ENCODE assay signal across 7 cellular contexts in genomic region chr17:28934508-28934907, GRCh38. TPM values are rescaled to one million over a fixed set of nuclear protein-coding genes. Genes with fewer than 3 reads are reported as not detected.
A peak's percentile ranks its signal among the peaks of the same experiment; 100 is the strongest.
DNase-seq lines count a peak whose midpoint lies in the region; ATAC-seq and TF ChIP-seq lines count a peak whose summit lies in the region.
"Not testable (repeated sequence)": the region's sequence is repeated elsewhere in the genome, so short reads cannot be mapped to it uniquely, and the experiment has no call there.

No MANE protein-coding gene starts in this region.

- peaks cover 78% of the 10 kb centered on the region for H4K20me1 ChIP-seq in GM23338 (replicated peaks; ENCODE audit: insufficient read depth)
- not testable (repeated sequence) for H4K20me1 ChIP-seq in KMS-11 (ENCODE audit: insufficient read depth)

- ATAC-seq in CD4-positive, alpha-beta T cell (ENCODE audit: poor library complexity); GM23338; activated CD8-positive, alpha-beta T cell treated with anti-CD3 and anti-CD28 coated beads for 36 hours; central memory CD8-positive, alpha-beta T cell (replicated peaks; ENCODE audit: extremely low read depth, poor library complexity, severe bottlenecking); naive thymus-derived CD8-positive, alpha-beta T cell: not testable (repeated sequence)

- peak overlapping the region; percentile 58 for H3K27ac Mint-ChIP-seq in CD4-positive, alpha-beta T cell
- H3K27ac Mint-ChIP-seq in GM23338 = peak overlapping the region; percentile 46; the same call in 1 of the 2 replicates
- H3K27ac Mint-ChIP-seq in activated CD8-positive, alpha-beta T cell treated with anti-CD3 and anti-CD28 coated beads for 36 hours = peak overlapping the region; percentile 9
- H3K27ac Mint-ChIP-seq in activated naive CD4-positive, alpha-beta T cell treated with anti-CD3 and anti-CD28 coated beads, Interleukin-2, amount 50 U/mL, for 24 hours = peak overlapping the region; percentile 23
- peak overlapping the region; percentile 61 for H3K27ac Mint-ChIP-seq in central memory CD8-positive, alpha-beta T cell (ENCODE audit: low read depth)
- peak overlapping the region in 7 of 10 donors; percentile 2 to 80 (median 59) for H3K27ac Mint-ChIP-seq in naive thymus-derived CD8-positive, alpha-beta T cell

- H3K4me1 ChIP-seq in GM23338 (ENCODE audit: insufficient read depth) (peaks cover 33% of the 10 kb centered on the region), KMS-11 (ENCODE audit: low read depth, poor library complexity, severe bottlenecking) (peaks cover 81% of the 10 kb centered on the region)

- H3K4me2 ChIP-seq in GM23338 = not testable (repeated sequence)
- H3K4me2 ChIP-seq in KMS-11 = peak overlapping the region; percentile 72; the same call in 1 of the 2 replicates

- not testable (repeated sequence) for H2AFZ ChIP-seq in GM23338; KMS-11 (ENCODE audit: low read depth)

- H3K36me3 ChIP-seq in GM23338 (ENCODE audit: insufficient read depth); KMS-11 (ENCODE audit: insufficient read depth): not testable (repeated sequence)

- peaks cover 70% of the 10 kb centered on the region for H3K4me1 Mint-ChIP-seq in CD4-positive, alpha-beta T cell (ENCODE audit: low read depth)
- peaks cover 35% of the 10 kb centered on the region for H3K4me1 Mint-ChIP-seq in GM23338
- H3K4me1 Mint-ChIP-seq in activated CD8-positive, alpha-beta T cell treated with anti-CD3 and anti-CD28 coated beads for 36 hours (ENCODE audit: low read depth) = peaks cover 64% of the 10 kb centered on the region
- H3K4me1 Mint-ChIP-seq in activated naive CD4-positive, alpha-beta T cell treated with anti-CD3 and anti-CD28 coated beads, Interleukin-2, amount 50 U/mL, for 24 hours = peaks cover 70% of the 10 kb centered on the region
- peaks cover 53% of the 10 kb centered on the region for H3K4me1 Mint-ChIP-seq in central memory CD8-positive, alpha-beta T cell
- peaks cover 22 to 88% (median 72%) of the 10 kb centered on the region in 4 donors for H3K4me1 Mint-ChIP-seq in naive thymus-derived CD8-positive, alpha-beta T cell

- peaks cover 14% of the 10 kb centered on the region for H3F3A ChIP-seq in GM23338 (replicated peaks; ENCODE audit: low read depth)

- H3K27me3 ChIP-seq in CD4-positive, alpha-beta T cell (ENCODE audit: control insufficient read depth, insufficient read depth, low read length); GM23338 (ENCODE audit: insufficient read depth); KMS-11 (ENCODE audit: insufficient read depth, low read depth): not testable (repeated sequence)

- POLR2A ChIA-PET in CD4-positive, alpha-beta T cell (lab: Charles Lee) = interaction anchor here (0.8 to 2.2 kb wide), 4 partner anchors 15 to 273 kb away, joined by 3 to 9 read pairs (median 4); partner anchors contain the start of genes PHF12, SDF2 and SUPT6H
- POLR2A ChIA-PET in activated CD8-positive, alpha-beta T cell treated with anti-CD3 and anti-CD28 coated beads for 36 hours (lab: Charles Lee) = interaction anchor here (0.7 to 5.1 kb wide), 3 partner anchors 8 to 24 kb away, joined by 3 to 34 read pairs (median 13); no protein-coding TSS in a partner anchor
- POLR2A ChIA-PET in naive thymus-derived CD8-positive, alpha-beta T cell (lab: Charles Lee) = interaction anchor here (0.6 to 1.9 kb wide), 4 partner anchors 15 to 215 kb away, joined by 3 to 7 read pairs (median 5); partner anchors contain the start of gene RPL23A

- H3K27me3 Mint-ChIP-seq in CD4-positive, alpha-beta T cell; GM23338 (ENCODE audit: insufficient read depth, low read depth, poor library complexity); activated CD8-positive, alpha-beta T cell treated with anti-CD3 and anti-CD28 coated beads for 36 hours; activated naive CD4-positive, alpha-beta T cell treated with anti-CD3 and anti-CD28 coated beads, Interleukin-2, amount 50 U/mL, for 24 hours; central memory CD8-positive, alpha-beta T cell; naive thymus-derived CD8-positive, alpha-beta T cell: not testable (repeated sequence)

- not testable (repeated sequence) for H3K9me3 Mint-ChIP-seq in CD4-positive, alpha-beta T cell; GM23338; activated CD8-positive, alpha-beta T cell treated with anti-CD3 and anti-CD28 coated beads for 36 hours; activated naive CD4-positive, alpha-beta T cell treated with anti-CD3 and anti-CD28 coated beads, Interleukin-2, amount 50 U/mL, for 24 hours; central memory CD8-positive, alpha-beta T cell; naive thymus-derived CD8-positive, alpha-beta T cell

- H3K9me2 ChIP-seq in GM23338 (ENCODE audit: insufficient read depth) = not testable (repeated sequence)

- not testable (repeated sequence) for H3K9me3 ChIP-seq in CD4-positive, alpha-beta T cell (ENCODE audit: control insufficient read depth, low read length)

- H3K36me3 Mint-ChIP-seq in CD4-positive, alpha-beta T cell (ENCODE audit: low read depth) = peaks cover 67% of the 10 kb centered on the region
- H3K36me3 Mint-ChIP-seq in GM23338 (ENCODE audit: low read depth) = peaks cover 10% of the 10 kb centered on the region
- peaks cover 36% of the 10 kb centered on the region for H3K36me3 Mint-ChIP-seq in activated CD8-positive, alpha-beta T cell treated with anti-CD3 and anti-CD28 coated beads for 36 hours (ENCODE audit: low read depth)
- H3K36me3 Mint-ChIP-seq in activated naive CD4-positive, alpha-beta T cell treated with anti-CD3 and anti-CD28 coated beads, Interleukin-2, amount 50 U/mL, for 24 hours = not testable (repeated sequence)
- peaks cover 14% of the 10 kb centered on the region for H3K36me3 Mint-ChIP-seq in central memory CD8-positive, alpha-beta T cell (ENCODE audit: insufficient read depth)
- peaks cover 0 to 37% (median 0%) of the 10 kb centered on the region in 3 donors for H3K36me3 Mint-ChIP-seq in naive thymus-derived CD8-positive, alpha-beta T cell

- intact Hi-C loops in CD4-positive, alpha-beta T cell (cut with DNase I, micrococcal nuclease); activated CD8-positive, alpha-beta T cell treated with anti-CD3 and anti-CD28 coated beads for 36 hours (cut with micrococcal nuclease): not testable (repeated sequence)

- not testable (repeated sequence) for H3K4me3 Mint-ChIP-seq in CD4-positive, alpha-beta T cell; GM23338; activated CD8-positive, alpha-beta T cell treated with anti-CD3 and anti-CD28 coated beads for 36 hours; activated naive CD4-positive, alpha-beta T cell treated with anti-CD3 and anti-CD28 coated beads, Interleukin-2, amount 50 U/mL, for 24 hours; central memory CD8-positive, alpha-beta T cell; naive thymus-derived CD8-positive, alpha-beta T cell

- H3K27ac ChIP-seq in CD4-positive, alpha-beta T cell (ENCODE audit: low read depth, low read length); GM23338 (ENCODE audit: low read depth): not testable (repeated sequence)
- H3K27ac ChIP-seq in KMS-11 = peak overlapping the region; percentile 50; the same call in 1 of the 2 replicates

- H3K79me2 ChIP-seq in GM23338 (replicated peaks; ENCODE audit: insufficient read depth) (peaks cover 100% of the 10 kb centered on the region), KMS-11 (ENCODE audit: insufficient read depth, low read depth) (peaks cover 100% of the 10 kb centered on the region)

- H3K9ac ChIP-seq in KMS-11 = not testable (repeated sequence)

- TF ChIP-seq CTCF in CD4-positive, alpha-beta T cell (IDR thresholded peaks at IDR 0.05); GM23338 (conservative IDR thresholded peaks at IDR 0.05; ENCODE audit: low read depth in 2 of 2); KMS-11 (conservative IDR thresholded peaks at IDR 0.05; ENCODE audit: low read depth, low read length); activated CD8-positive, alpha-beta T cell treated with anti-CD3 and anti-CD28 coated beads for 36 hours (IDR thresholded peaks at IDR 0.05): not testable (repeated sequence)

- H3K4me3 ChIP-seq in GM23338; KMS-11 (IDR thresholded peaks at IDR 0.05; ENCODE audit: insufficient read depth, low read depth, low read length): not testable (repeated sequence)

- DNase-seq in CD4-positive, alpha-beta T cell; GM23338 (ENCODE audit: low spot score); activated CD8-positive, alpha-beta T cell treated with anti-CD3 and anti-CD28 coated beads for 36 hours; central memory CD8-positive, alpha-beta T cell (ENCODE audit: low spot score in 2 of 2); naive thymus-derived CD8-positive, alpha-beta T cell: not testable (repeated sequence)

- CTCF ChIA-PET in CD4-positive, alpha-beta T cell (lab: Charles Lee) = interaction anchor here (0.6 kb wide), 1 partner anchor 10 kb away, joined by 3 read pairs; no protein-coding TSS in a partner anchor
- CTCF ChIA-PET in activated CD8-positive, alpha-beta T cell treated with anti-CD3 and anti-CD28 coated beads for 36 hours (lab: Charles Lee) = interaction anchor here (1.2 to 2.4 kb wide), 8 partner anchors 11 to 208 kb away, joined by 3 to 9 read pairs (median 4); no protein-coding TSS in a partner anchor

RNA-seq across cellular contexts. Expression of gene PHF12, which starts 16.8 kb away (rescaled TPM):
- 100 to 1,000 TPM; 232 to 247 TPM for total RNA-seq in CD4-positive, alpha-beta T cell
- 41.0 and 45.4 TPM in 2 replicates for total RNA-seq in GM23338 (2014; rRNA removed; shearing (Covaris generic))
- 19.7 and 20.8 TPM in 2 replicates for polyA plus RNA-seq in GM23338 (2016; fragmentation: Nextera tagmentation; extraction: Ambion mirVana)
- 10 to 100 TPM; 45.7 to 52.6 TPM for total RNA-seq in activated CD8-positive, alpha-beta T cell treated with anti-CD3 and anti-CD28 coated beads for 36 hours
- 100 to 1,000 TPM; 117 to 124 TPM for total RNA-seq in naive thymus-derived CD8-positive, alpha-beta T cell
- 10 to 100 TPM in 1 of 3 donors, 1 to 10 TPM in 2; 5.2 to 12.0 (median 6.2) TPM for polyA plus RNA-seq in naive thymus-derived CD8-positive, alpha-beta T cell

RNA-seq across cellular contexts. Expression of gene DHRS13, which starts 31.6 kb away (rescaled TPM):
- 10 to 100 TPM; 33.5 to 34.3 TPM for total RNA-seq in CD4-positive, alpha-beta T cell
- 31.3 and 34.2 TPM in 2 replicates for total RNA-seq in GM23338 (2014; rRNA removed; shearing (Covaris generic))
- polyA plus RNA-seq in GM23338 (2016; fragmentation: Nextera tagmentation; extraction: Ambion mirVana) = 5.4 and 7.0 TPM in 2 replicates
- 10 to 100 TPM; 37.3 to 38.2 TPM for total RNA-seq in activated CD8-positive, alpha-beta T cell treated with anti-CD3 and anti-CD28 coated beads for 36 hours
- total RNA-seq in naive thymus-derived CD8-positive, alpha-beta T cell = 10 to 100 TPM; 46.1 to 47.3 TPM
- 10 to 100 TPM; 17.1 to 22.8 (median 19.4) TPM for polyA plus RNA-seq in naive thymus-derived CD8-positive, alpha-beta T cell

RNA-seq across cellular contexts. Expression of gene FLOT2, which starts 37.0 kb away (rescaled TPM):
- 10 to 100 TPM; 79.7 to 85.1 TPM for total RNA-seq in CD4-positive, alpha-beta T cell
- total RNA-seq in GM23338 (2014; rRNA removed; shearing (Covaris generic)) = 66.1 and 66.3 TPM in 2 replicates
- polyA plus RNA-seq in GM23338 (2016; fragmentation: Nextera tagmentation; extraction: Ambion mirVana) = 49.8 and 51.0 TPM in 2 replicates
- 10 to 100 TPM; 59.7 to 60.1 TPM for total RNA-seq in activated CD8-positive, alpha-beta T cell treated with anti-CD3 and anti-CD28 coated beads for 36 hours
- total RNA-seq in naive thymus-derived CD8-positive, alpha-beta T cell = 100 to 1,000 TPM; 206 to 213 TPM
- 100 to 1,000 TPM; 230 to 253 (median 237) TPM for polyA plus RNA-seq in naive thymus-derived CD8-positive, alpha-beta T cell

Comparison
In these comparisons a context has a peak if more than half of its experiments do, and no peak if none do; other contexts are left out.
1. H3K27ac Mint-ChIP-seq: peak in every context shown above with its lines; median percentile 61 in central memory CD8-positive, alpha-beta T cell; 59 in naive thymus-derived CD8-positive, alpha-beta T cell; 58 in CD4-positive, alpha-beta T cell; 46 in GM23338; 23 in activated naive CD4-positive, alpha-beta T cell treated with anti-CD3 and anti-CD28 coated beads, Interleukin-2, amount 50 U/mL, for 24 hours; 9 in activated CD8-positive, alpha-beta T cell treated with anti-CD3 and anti-CD28 coated beads for 36 hours.